8 cellular contexts compared by ENCODE assay signal in the genomic region with DNA sequence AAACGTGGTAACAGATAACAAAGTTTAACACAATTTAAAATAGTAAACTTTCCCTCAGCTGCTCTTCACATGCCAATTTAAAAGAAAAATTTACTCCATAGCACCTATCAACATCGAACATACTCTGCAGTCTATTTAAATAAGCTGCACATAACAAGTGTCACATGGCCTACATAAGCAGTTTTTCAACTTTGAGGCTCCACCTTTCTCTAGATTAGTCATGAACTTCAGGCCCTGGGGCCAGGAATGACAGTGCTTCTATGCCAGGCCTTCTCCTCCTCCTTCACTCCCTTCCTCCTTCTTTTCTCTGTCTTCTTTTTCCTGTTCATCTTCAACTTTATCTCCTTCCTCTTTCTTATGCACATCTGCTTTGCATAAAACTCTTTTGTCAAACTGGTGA.
DNase-seq lines count a peak whose midpoint lies in the region; ATAC-seq, FAIRE-seq and TF ChIP-seq lines count a peak whose summit lies in the region.
"Not testable (repeated sequence)": the region's sequence is repeated elsewhere in the genome, so short reads cannot be mapped to it uniquely, and the experiment has no call there.

No MANE protein-coding gene starts in this region.

- H3K36me3 ChIP-seq in bronchial epithelial cell (ENCODE audit: control insufficient read depth, insufficient read depth, low read length), result not testable (repeated sequence)

- H3K4me3 ChIP-seq in bronchial epithelial cell (ENCODE audit: low read depth, low read length), result not testable (repeated sequence)

- ATAC-seq in GM18868 (IDR thresholded peaks at IDR 0.05; ENCODE audit: unreplicated experiment) (peak; percentile 60), foreskin keratinocyte (peak; percentile 100)

- not testable (repeated sequence) for TF ChIP-seq CTCF in bronchial epithelial cell (IDR thresholded peaks at IDR 0.05; ENCODE audit: insufficient read depth, low read length, severe bottlenecking); foreskin keratinocyte (conservative IDR thresholded peaks at IDR 0.05)

- peak; percentile 59 for DNase-seq in DMS53 (lab: John Stamatoyannopoulos, UW)
- peak; percentile 52 for DNase-seq in HT-29 (ENCODE audit: low spot score)
- peak; percentile 13 for DNase-seq in NCI-H460 (ENCODE audit: extremely low read depth, low read depth)
- DNase-seq in SK-MEL-5 (ENCODE audit: low read depth, low spot score), result peak; percentile 48
- DNase-seq in bronchial epithelial cell (ENCODE audit: low read depth), result peak; percentile 77
- peak; percentile 46 to 72 for DNase-seq in foreskin keratinocyte
- DNase-seq in renal cortical epithelial cell (ENCODE audit: low read depth), result peak; percentile 19

- in situ Hi-C loops in SK-MEL-5 (cut with HindIII; ENCODE audit: low pct_unique_long_range_greater_than_20kb, low sequenced_read_pairs), result not testable (repeated sequence)

- H3K27ac ChIP-seq in foreskin keratinocyte, result not testable (repeated sequence)

- not testable (repeated sequence) for H3K27me3 ChIP-seq in bronchial epithelial cell (ENCODE audit: control insufficient read depth, insufficient read depth, low read length); foreskin keratinocyte

- not testable (repeated sequence) for FAIRE-seq in bronchial epithelial cell (lab: Jason Lieb, UNC)

- H3K4me1 ChIP-seq in foreskin keratinocyte, result not testable (repeated sequence)

Comparison
In these comparisons a context has a peak if more than half of its experiments do, and no peak if none do; other contexts are left out.
1. DNase-seq: peak in every context shown above with its lines; median percentile 77 in bronchial epithelial cell; 59 in DMS53; 59 in foreskin keratinocyte; 52 in HT-29; 48 in SK-MEL-5; 19 in renal cortical epithelial cell; 13 in NCI-H460.